In genomic region chr1:20696397-20697333, GRCh38 we compare ENCODE assay signal across 8 cellular contexts. TPM values are rescaled to one million over a fixed set of nuclear protein-coding genes. Genes with fewer than 3 reads are reported as not detected.
DNase-seq lines count a peak whose midpoint lies in the region; ATAC-seq and TF ChIP-seq lines count a peak whose summit lies in the region.

No MANE protein-coding gene starts in this region.

- no peaks in the 10 kb centered on the region for H3K9me3 ChIP-seq in liver (ENCODE audit: control insufficient read depth in 4 of 4, low read length in 3 of 4)

- no peaks in the 10 kb centered on the region for H3K36me3 ChIP-seq in liver (ENCODE audit: control insufficient read depth in 4 of 4, insufficient read depth in 3 of 4, low read depth in 1 of 4, low read length in 3 of 4)

- DNase-seq in HK-2 (ENCODE audit: unreplicated experiment) (peak; percentile 96), NCI-H748 treated with DMSO at 0.1 percent for 48 hours (lab: John Stamatoyannopoulos, UW) (peak; percentile 46), dermis microvascular lymphatic vessel endothelial cell (ENCODE audit: low read depth in 2 of 2) (peak; percentile 60 to 86)
- peak; percentile 75 to 79 for DNase-seq in activated CD4-positive, alpha-beta T cell treated with anti-CD3 and anti-CD28 coated beads, Interleukin-2, amount 50 U/mL, for 48 hours
- DNase-seq in stimulated activated CD4-positive, alpha-beta T cell treated with anti-CD3 and anti-CD28 coated beads, Interleukin-2, amount 100 ng/mL, for 24 hours, result peak; percentile 79 to 80

- peaks cover 2 to 12% (median 7%) of the 10 kb centered on the region in 4 donors for H3K4me1 ChIP-seq in liver (ENCODE audit: control insufficient read depth in 4 of 4, insufficient read depth in 4 of 4, low read length in 3 of 4)

- H3K9ac ChIP-seq in liver (ENCODE audit: low read depth in 1 of 2, low read length in 2 of 2), result no peak overlapping the region

- ATAC-seq in HG02763 (IDR thresholded peaks at IDR 0.05; ENCODE audit: unreplicated experiment), result no peak

- TF ChIP-seq CTCF in GM12875 (IDR thresholded peaks at IDR 0.05; ENCODE audit: borderline replicate concordance, insufficient read depth, low read depth, low read length), result peak; percentile 93
- TF ChIP-seq CTCF in liver (IDR thresholded peaks at IDR 0.05; ENCODE audit: low read depth, low read length, missing input control), result peak; percentile 79

- WGBS in liver, result 4% methylated on average over 46 of the region's 46 CpGs

- H3K4me3 ChIP-seq in GM12875 (ENCODE audit: low read depth, low read length), result peak overlapping the region; percentile 52
- peak overlapping the region; percentile 27 to 57 (median 51) for H3K4me3 ChIP-seq in liver (ENCODE audit: low read depth in 1 of 3, low read length in 3 of 3)

- H3K27ac ChIP-seq in liver (ENCODE audit: low read depth in 1 of 2, low read length in 2 of 2), result peak overlapping the region; percentile 44 to 58

- TF ChIP-seq RAD21 in liver (IDR thresholded peaks at IDR 0.05), result peak; percentile 75 to 77

- no peaks in the 10 kb centered on the region for H3K27me3 ChIP-seq in liver (ENCODE audit: control insufficient read depth in 4 of 4, insufficient read depth in 4 of 4, low read length in 3 of 4)

TF ChIP-seq in liver, 16 proteins besides CTCF, POLR2A, EP300 and RAD21:
- TF ChIP-seq SP1 (IDR thresholded peaks at IDR 0.05) (peak; percentile 18), ATF3 (IDR thresholded peaks at IDR 0.05) (no peak)
TF ChIP-seq in liver: peak in this region for 1.

RNA-seq across cellular contexts. Expression of gene KIF17, which starts 21.1 kb away (rescaled TPM):
- total RNA-seq in dermis microvascular lymphatic vessel endothelial cell (22.0 and 24.0 TPM in 2 replicates), liver (1 to 10 TPM; 1.7 to 2.7 TPM)
- 1 to 10 TPM; 1.0 to 2.4 TPM for polyA plus RNA-seq in liver

RNA-seq across cellular contexts. Expression of gene DDOST, which starts 35.5 kb away (rescaled TPM):
- total RNA-seq in dermis microvascular lymphatic vessel endothelial cell (302 and 328 TPM in 2 replicates), liver (100 to 1,000 TPM; 152 to 176 TPM)
- polyA plus RNA-seq in liver, result 100 to 1,000 TPM in 1 of 2 donors, 10 to 100 TPM in 1; 70.2 to 193 TPM

RNA-seq across cellular contexts. Expression of gene SH2D5, which starts 35.8 kb away (rescaled TPM):
- total RNA-seq in dermis microvascular lymphatic vessel endothelial cell (0.25 and 0.26 TPM in 2 replicates), liver (under 1 TPM in 1 of 2 donors, not detected in 1; 0.05 TPM)
- not detected for polyA plus RNA-seq in liver

Comparison
In these comparisons a context has a peak if more than half of its experiments do, and no peak if none do; other contexts are left out.
1. DNase-seq: peak in every context shown above with its lines; median percentile 96 in HK-2; 80 in stimulated activated CD4-positive, alpha-beta T cell treated with anti-CD3 and anti-CD28 coated beads, Interleukin-2, amount 100 ng/mL, for 24 hours; 77 in activated CD4-positive, alpha-beta T cell treated with anti-CD3 and anti-CD28 coated beads, Interleukin-2, amount 50 U/mL, for 48 hours; 73 in dermis microvascular lymphatic vessel endothelial cell; 46 in NCI-H748 treated with DMSO at 0.1 percent for 48 hours.